9 cellular contexts compared by ENCODE assay signal in genomic region chr4:5142726-5143125, GRCh38.
DNase-seq lines count a peak whose midpoint lies in the region; ATAC-seq and TF ChIP-seq lines count a peak whose summit lies in the region.
"Had no signal": no experiment of that assay in that cellular context is flagged by ENCODE, and none has a peak within 500 bp of the region (broad histone marks: within the 10 kb centered on the region; RNA-seq: fewer than 3 reads in every experiment).

No MANE protein-coding gene starts in this region.

- H3K27me3 ChIP-seq in right cardiac atrium (ENCODE audit: control insufficient read depth, insufficient read depth) (no peaks in the 10 kb centered on the region), WERI-Rb-1 (ENCODE audit: insufficient read depth, low read depth, severe bottlenecking) (no peaks in the 10 kb centered on the region), uterus (no peaks in the 10 kb centered on the region)

- peak in 2 of 3 donors; percentile 26 to 46 for DNase-seq in right cardiac atrium
- DNase-seq in Right ventricle myocardium superior = no peak
- DNase-seq in WERI-Rb-1 = peak; percentile 45
- peak; percentile 69 for DNase-seq in iPS-NIHi7 (ENCODE audit: extremely low spot score)
- DNase-seq in uterus = peak in 1 of 2 donors; percentile 48
- no peak for DNase-seq in NCI-H1436 (lab: John Stamatoyannopoulos, UW)
- DNase-seq in NK-92 (lab: John Stamatoyannopoulos, UW; ENCODE audit: unreplicated experiment) = no peak
- DNase-seq: NCI-H524 treated with DMSO at 0.1 percent for 48 hours had no signal

- intact Hi-C loops in right cardiac atrium (cut with DNase I) = no loop called here
- intact Hi-C loops in Right ventricle myocardium superior (cut with DNase I) = loop anchor here (10.0 kb wide), 1 partner anchor 148 kb away; no protein-coding TSS in a partner anchor
- intact Hi-C loops in uterus (cut with DNase I; ENCODE audit: low total_unique reads) = no loop called here

- TF ChIP-seq CTCF in WERI-Rb-1 (IDR thresholded peaks at IDR 0.05; ENCODE audit: low read depth, low read length) = peak; percentile 70
- peak; percentile 17 to 53 (median 44) for TF ChIP-seq CTCF in uterus (IDR thresholded peaks at IDR 0.05)

- no peaks in the 10 kb centered on the region for H3K9me3 ChIP-seq in right cardiac atrium (ENCODE audit: control insufficient read depth, low read length)
- no peaks in the 10 kb centered on the region for H3K9me3 ChIP-seq in WERI-Rb-1 (ENCODE audit: severe bottlenecking)
- no peaks in the 10 kb centered on the region for H3K9me3 ChIP-seq in uterus

- TF ChIP-seq POLR2A in uterus (IDR thresholded peaks at IDR 0.05) = no peak

- no peaks in the 10 kb centered on the region for H3K36me3 ChIP-seq in WERI-Rb-1
- H3K36me3 ChIP-seq in uterus = no peaks in the 10 kb centered on the region

- H3K4me3 ChIP-seq in right cardiac atrium (ENCODE audit: low read length) (no peak overlapping the region), WERI-Rb-1 (ENCODE audit: low read depth, low read length) (no peak overlapping the region), uterus (no peak overlapping the region)

- H3K4me1 ChIP-seq in right cardiac atrium (ENCODE audit: control insufficient read depth, insufficient read depth, low read length) = no peaks in the 10 kb centered on the region
- H3K4me1 ChIP-seq in uterus = no peaks in the 10 kb centered on the region

- H3K27ac ChIP-seq in right cardiac atrium (ENCODE audit: low read length) (no peak overlapping the region), WERI-Rb-1 (no peak overlapping the region), uterus (no peak overlapping the region)

- peak in 1 of 2 donors; percentile 29 for ATAC-seq in right cardiac atrium
- ATAC-seq in Right ventricle myocardium superior (ENCODE audit: poor library complexity) = no peak
- ATAC-seq in GM21423 (IDR thresholded peaks at IDR 0.05; ENCODE audit: unreplicated experiment) = no peak

- 78% methylated on average over 3 of the region's 3 CpGs for WGBS in right cardiac atrium

Comparison
In these comparisons a context has a peak if more than half of its experiments do, and no peak if none do; other contexts are left out.
1. DNase-seq: peak in right cardiac atrium (2 of 3), WERI-Rb-1 (single experiment) and iPS-NIHi7 (single experiment); none in Right ventricle myocardium superior (single experiment), NCI-H1436 (single experiment) and NK-92 (single experiment).